In genomic region chr7:151694828-151695580, GRCh38 we compare ENCODE assay signal across 10 cellular contexts.
DNase-seq lines count a peak whose midpoint lies in the region; ATAC-seq and TF ChIP-seq lines count a peak whose summit lies in the region.
"Had no signal": no experiment of that assay in that cellular context is flagged by ENCODE, and none has a peak within 500 bp of the region (broad histone marks: within the 10 kb centered on the region; RNA-seq: fewer than 3 reads in every experiment).

No MANE protein-coding gene starts in this region.

- H3K9me3 ChIP-seq in HCT116 (ENCODE audit: control insufficient read depth in 1 of 2, insufficient read depth in 1 of 2, low read depth in 1 of 2, low read length in 2 of 2): no peaks in the 10 kb centered on the region
- no peaks in the 10 kb centered on the region for H3K9me3 ChIP-seq in hepatocyte (ENCODE audit: low read depth)
- H3K9me3 ChIP-seq in skeletal muscle tissue (ENCODE audit: control insufficient read depth in 3 of 3, low read length in 3 of 3): no peaks in the 10 kb centered on the region

- peak overlapping the region; percentile 28; the same call in 1 of the 2 replicates for H3K4me2 ChIP-seq in HCT116 (ENCODE audit: low read length)
- peak overlapping the region; percentile 21 for H3K4me2 ChIP-seq in hepatocyte

- H3K36me3 ChIP-seq in HCT116 (ENCODE audit: control insufficient read depth in 1 of 2, insufficient read depth in 2 of 2, low read length in 2 of 2): no peaks in the 10 kb centered on the region
- no peaks in the 10 kb centered on the region for H3K36me3 ChIP-seq in hepatocyte (replicated peaks; ENCODE audit: insufficient read depth, low read depth)
- no peaks in the 10 kb centered on the region for H3K36me3 ChIP-seq in skeletal muscle tissue (ENCODE audit: control insufficient read depth in 3 of 3, insufficient read depth in 3 of 3, low read length in 3 of 3)

- RAD21 ChIA-PET in HCT116 (lab: Charles Lee; ENCODE audit: low non-redundant PET in 1 of 2, low total read pairs in 2 of 2, uncharacterized antibody in 2 of 2, unreplicated experiment in 2 of 2): no interaction called here

- H3K27ac ChIP-seq in HCT116 (ENCODE audit: low read depth, low read length): no peak overlapping the region
- H3K27ac ChIP-seq in RWPE1: peak overlapping the region; percentile 82; the same call in 1 of the 2 replicates
- H3K27ac ChIP-seq in hepatocyte: peak overlapping the region; percentile 97
- peak overlapping the region; percentile 92 for H3K27ac ChIP-seq in skeletal muscle tissue (ENCODE audit: low read depth, low read length)

- H3K4me1 ChIP-seq in HCT116 (ENCODE audit: control insufficient read depth in 1 of 2, insufficient read depth in 2 of 2, low read length in 2 of 2) (peaks cover 11 to 31% of the 10 kb centered on the region in 2 experiments; a peak in 3 of 4 replicates), hepatocyte (ENCODE audit: insufficient read depth) (peaks cover 35% of the 10 kb centered on the region), skeletal muscle tissue (ENCODE audit: control insufficient read depth in 3 of 3, insufficient read depth in 3 of 3, low read length in 3 of 3) (peaks cover 22 to 41% (median 32%) of the 10 kb centered on the region in 3 donors)

- 69% methylated on average over 15 of the region's 15 CpGs for WGBS in hepatocyte (ENCODE audit: low lambda C conversion rate, missing lambda C conversion rate)

- no peak overlapping the region for H3K4me3 ChIP-seq in HCT116 (replicated peaks in 1 of 2; ENCODE audit: low read depth in 1 of 2, low read length in 2 of 2)
- H3K4me3 ChIP-seq in hepatocyte: no peak overlapping the region
- H3K4me3 ChIP-seq in skeletal muscle tissue (ENCODE audit: low read length in 3 of 3): peak overlapping the region; percentile 34 to 56 (median 45)

- TF ChIP-seq CTCF in HCT116 (IDR thresholded peaks at IDR 0.05 in 2 of 3, conservative IDR thresholded peaks at IDR 0.05 in 1 of 3; ENCODE audit: borderline replicate concordance in 1 of 3, insufficient read depth in 1 of 3, low read depth in 2 of 3, low read length in 2 of 3) (no peak), RWPE1 (conservative IDR thresholded peaks at IDR 0.05; ENCODE audit: low read depth) (no peak), hepatocyte (IDR thresholded peaks at IDR 0.05; ENCODE audit: poor library complexity) (no peak)

- CTCF ChIA-PET in HCT116 (lab: Charles Lee): interaction anchor here (1.3 kb wide), 1 partner anchor 10 kb away, joined by 4 read pairs; no protein-coding TSS in a partner anchor
- CTCF ChIA-PET in RWPE1 (lab: Yijun Ruan, JAX): interaction anchor here (0.6 kb wide), 1 partner anchor 32 kb away, joined by 4 read pairs; no protein-coding TSS in a partner anchor

- intact Hi-C loops in HCT116 (cut with micrococcal nuclease): no loop called here

- no peak for TF ChIP-seq RAD21 in HCT116 (IDR thresholded peaks at IDR 0.05; ENCODE audit: low read depth)

- no peaks in the 10 kb centered on the region for H3K27me3 ChIP-seq in HCT116 (ENCODE audit: insufficient read depth, low read length)
- no peaks in the 10 kb centered on the region for H3K27me3 ChIP-seq in hepatocyte
- H3K27me3 ChIP-seq in skeletal muscle tissue (ENCODE audit: control insufficient read depth in 3 of 3, insufficient read depth in 3 of 3, low read length in 3 of 3): no peaks in the 10 kb centered on the region

- POLR2A ChIA-PET in HCT116 (lab: Charles Lee): no interaction called here
- POLR2A ChIA-PET in RWPE1 (lab: Yijun Ruan, JAX; ENCODE audit: low non-redundant PET): no interaction called here

- DNase-seq in HCT116 (ENCODE audit: low read depth, low spot score) (no peak), RWPE1 (ENCODE audit: low spot score) (no peak), hepatocyte (ENCODE audit: low spot score) (peak; percentile 77), retina (no peak), dedifferentiated amniotic fluid mesenchymal stem cell (ENCODE audit: extremely low spot score) (no peak)
- DNase-seq: activated naive CD4-positive, alpha-beta T cell; NCI-H226; stimulated activated CD4-positive, alpha-beta T cell treated with anti-CD3 and anti-CD28 coated beads, Interleukin-2, amount 100 ng/mL, for 24 hours had no signal

- no peak overlapping the region for H3K9ac ChIP-seq in HCT116 (ENCODE audit: low read length)
- H3K9ac ChIP-seq in skeletal muscle tissue (ENCODE audit: low read depth in 1 of 3, low read length in 3 of 3): peak overlapping the region; percentile 71 to 83 (median 73)

- no peak for TF ChIP-seq POLR2A in HCT116 (IDR thresholded peaks at IDR 0.05; ENCODE audit: borderline replicate concordance, extremely low read depth, insufficient read depth, insufficient read length)

- peak; percentile 13; the same call in 1 of the 2 replicates for ATAC-seq in HCT116
- ATAC-seq in HG02973 (IDR thresholded peaks at IDR 0.05; ENCODE audit: unreplicated experiment): no peak

- H3K79me2 ChIP-seq in HCT116 (ENCODE audit: insufficient read depth, low read length) (no peaks in the 10 kb centered on the region), hepatocyte (no peaks in the 10 kb centered on the region)

- no TSS peak for BruUV-seq in HCT116 (replicated peaks; lab: Mats Ljungman, UMichigan)

- H4K20me1 ChIP-seq in HCT116 (ENCODE audit: insufficient read depth): no peaks in the 10 kb centered on the region
- no peaks in the 10 kb centered on the region for H4K20me1 ChIP-seq in hepatocyte (ENCODE audit: insufficient read depth, poor library complexity, severe bottlenecking)

- H2AFZ ChIP-seq in HCT116 (ENCODE audit: low read depth, low read length, poor library complexity, severe bottlenecking) (no peak overlapping the region), hepatocyte (no peak overlapping the region)

- H3K9me2 ChIP-seq in HCT116 (ENCODE audit: insufficient read depth) (no peaks in the 10 kb centered on the region), hepatocyte (replicated peaks; ENCODE audit: insufficient read depth) (no peaks in the 10 kb centered on the region)

TF ChIP-seq in HCT116, 20 proteins besides CTCF, POLR2A, EP300 and RAD21:
- TF ChIP-seq ELF1 (IDR thresholded peaks at IDR 0.05; ENCODE audit: borderline replicate concordance, low read depth) (no peak), ZNF274 (IDR thresholded peaks at IDR 0.05; ENCODE audit: low read depth, low read length) (no peak), ATF3 (IDR thresholded peaks at IDR 0.05) (no peak)

Comparison
In these comparisons a context has a peak if more than half of its experiments do, and no peak if none do; other contexts are left out.
1. H3K4me3 ChIP-seq: peak in skeletal muscle tissue (3 of 3); none in HCT116 (0 of 2) and hepatocyte (single experiment).